In genomic region chrX:134688181-134688580, GRCh38 we compare ENCODE assay signal across 17 cellular contexts. TPM values are rescaled to one million over a fixed set of nuclear protein-coding genes. Genes with fewer than 3 reads are reported as not detected.
"Had no signal": no experiment of that assay in that cellular context is flagged by ENCODE, and none has a peak within 500 bp of the region (broad histone marks: within the 10 kb centered on the region; RNA-seq: fewer than 3 reads in every experiment).

No MANE protein-coding gene starts in this region.

- H3K36me3 Mint-ChIP-seq: activated CD4-positive, alpha-beta memory T cell treated with anti-CD3 and anti-CD28 coated beads for 36 hours; activated naive CD8-positive, alpha-beta T cell treated with anti-CD3 and anti-CD28 coated beads, Interleukin-2, amount 10 ng/mL, durations not matched to agents 7 days and 5 days had no signal

- H3K9me3 ChIP-seq: ascending aorta, heart right ventricle, left ventricle myocardium inferior, pancreas had no signal

- H3K27ac Mint-ChIP-seq: activated CD4-positive, alpha-beta memory T cell treated with anti-CD3 and anti-CD28 coated beads for 36 hours; activated naive CD8-positive, alpha-beta T cell treated with anti-CD3 and anti-CD28 coated beads, Interleukin-2, amount 10 ng/mL, durations not matched to agents 7 days and 5 days; activated T-cell treated with anti-CD3 and anti-CD28 coated beads, Interleukin-2, amount 50 U/mL, for 72 hours; effector memory CD8-positive, alpha-beta T cell had no signal

- H3K9me3 Mint-ChIP-seq: activated CD4-positive, alpha-beta memory T cell treated with anti-CD3 and anti-CD28 coated beads for 36 hours; activated naive CD8-positive, alpha-beta T cell treated with anti-CD3 and anti-CD28 coated beads, Interleukin-2, amount 10 ng/mL, durations not matched to agents 7 days and 5 days; activated T-cell treated with anti-CD3 and anti-CD28 coated beads, Interleukin-2, amount 50 U/mL, for 72 hours; central memory CD8-positive, alpha-beta T cell; effector memory CD8-positive, alpha-beta T cell had no signal

- H3K4me1 Mint-ChIP-seq: activated naive CD8-positive, alpha-beta T cell treated with anti-CD3 and anti-CD28 coated beads, Interleukin-2, amount 10 ng/mL, durations not matched to agents 7 days and 5 days; central memory CD8-positive, alpha-beta T cell had no signal

- ATAC-seq: activated T-cell treated with anti-CD3 and anti-CD28 coated beads, Interleukin-2, amount 50 U/mL, for 72 hours; effector memory CD8-positive, alpha-beta T cell; heart right ventricle; pancreas had no signal

- DNase-seq: activated CD4-positive, alpha-beta memory T cell treated with anti-CD3 and anti-CD28 coated beads for 36 hours; activated CD8-positive, alpha-beta memory T cell treated with anti-CD3 and anti-CD28 coated beads, Interleukin-2, amount 50 U/mL, for 4 hours; activated naive CD8-positive, alpha-beta T cell treated with anti-CD3 and anti-CD28 coated beads, Interleukin-2, amount 10 ng/mL, durations not matched to agents 7 days and 5 days; activated T-cell treated with anti-CD3 and anti-CD28 coated beads, Interleukin-2, amount 50 U/mL, for 72 hours; effector memory CD8-positive, alpha-beta T cell; erythroblast; heart right ventricle; islet precursor cell; left ventricle myocardium inferior; mesendoderm; pancreas; T-helper 9 cell had no signal

- H3K4me3 ChIP-seq: ascending aorta, heart right ventricle, left ventricle myocardium inferior, pancreas had no signal

- H3K36me3 ChIP-seq: ascending aorta, heart right ventricle, left ventricle myocardium inferior, pancreas had no signal

- H3K4me3 Mint-ChIP-seq: activated CD4-positive, alpha-beta memory T cell treated with anti-CD3 and anti-CD28 coated beads for 36 hours; activated naive CD8-positive, alpha-beta T cell treated with anti-CD3 and anti-CD28 coated beads, Interleukin-2, amount 10 ng/mL, durations not matched to agents 7 days and 5 days; activated T-cell treated with anti-CD3 and anti-CD28 coated beads, Interleukin-2, amount 50 U/mL, for 72 hours; central memory CD8-positive, alpha-beta T cell; effector memory CD8-positive, alpha-beta T cell; neural crest cell had no signal

- H3K4me1 ChIP-seq: ascending aorta, left ventricle myocardium inferior, pancreas had no signal

- H3K27me3 Mint-ChIP-seq: activated naive CD8-positive, alpha-beta T cell treated with anti-CD3 and anti-CD28 coated beads, Interleukin-2, amount 10 ng/mL, durations not matched to agents 7 days and 5 days; central memory CD8-positive, alpha-beta T cell had no signal

- H3K27me3 ChIP-seq: ascending aorta had no signal

- H3K27ac ChIP-seq: ascending aorta, heart right ventricle, left ventricle myocardium inferior, pancreas had no signal

RNA-seq across cellular contexts. Expression of gene PLAC1, which starts 29.9 kb away (rescaled TPM):
- total RNA-seq: activated naive CD8-positive, alpha-beta T cell treated with anti-CD3 and anti-CD28 coated beads, Interleukin-2, amount 10 ng/mL, durations not matched to agents 7 days and 5 days; ascending aorta; heart right ventricle; left ventricle myocardium inferior; neural crest cell; pancreas; renal cortical epithelial cell; skeletal muscle tissue had no signal
- polyA plus RNA-seq: heart right ventricle had no signal
